ENCODE assay signal across 10 cellular contexts in the genomic region with DNA sequence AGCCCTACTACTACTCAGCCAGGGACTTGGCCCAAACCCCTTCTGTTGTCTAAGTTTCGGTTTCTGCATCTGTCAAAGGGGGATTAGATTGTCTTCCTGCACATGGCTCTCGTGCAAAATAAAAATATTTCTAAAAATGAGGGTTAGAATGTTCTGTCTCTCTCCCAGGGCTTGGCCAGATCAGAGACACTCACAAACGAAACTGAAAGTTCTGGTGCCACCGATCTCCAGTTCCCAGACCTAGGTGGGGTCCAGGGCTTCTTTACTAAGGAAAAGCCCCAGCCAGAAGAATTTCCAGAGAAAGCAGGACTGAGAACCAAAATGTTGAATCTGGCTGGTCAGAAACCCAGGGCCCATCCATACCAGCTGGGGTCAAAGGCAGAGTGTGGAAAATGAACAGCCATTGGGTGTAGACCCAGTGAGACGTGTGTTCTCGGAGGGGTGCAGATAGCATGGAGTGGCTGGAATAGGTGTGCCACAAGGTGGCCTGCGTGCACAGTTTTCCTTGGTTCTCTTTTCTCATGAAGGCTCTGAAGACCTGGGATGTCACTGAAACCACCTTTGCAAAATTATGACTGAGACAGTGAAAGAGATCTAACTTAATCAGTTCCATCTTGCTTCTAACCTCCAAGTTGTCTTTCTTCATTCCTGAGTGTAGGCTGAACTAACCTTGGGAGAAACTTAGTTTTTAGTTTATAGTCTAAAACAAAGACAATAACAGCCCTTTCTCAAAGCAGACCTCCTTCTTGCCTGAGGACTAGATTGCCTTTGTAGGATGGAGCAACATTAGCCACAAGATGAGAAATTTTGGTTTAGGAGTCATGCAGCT. TPM values are rescaled to one million over a fixed set of nuclear protein-coding genes. Genes with fewer than 3 reads are reported as not detected.
DNase-seq lines count a peak whose midpoint lies in the region; ATAC-seq, FAIRE-seq and TF ChIP-seq lines count a peak whose summit lies in the region.
"Had no signal": no experiment of that assay in that cellular context is flagged by ENCODE, and none has a peak within 500 bp of the region (broad histone marks: within the 10 kb centered on the region; RNA-seq: fewer than 3 reads in every experiment).

No MANE protein-coding gene starts in this region.

- BruUV-seq in HCT116 (replicated peaks; lab: Mats Ljungman, UMichigan) (no TSS peak), HepG2 (replicated peaks; lab: Mats Ljungman, UMichigan) (no TSS peak)

- H2AFZ ChIP-seq in HCT116 (ENCODE audit: low read depth, low read length, poor library complexity, severe bottlenecking) (no peak overlapping the region), HepG2 (ENCODE audit: low read length) (peak overlapping the region; percentile 94)

- POLR2A ChIA-PET in HCT116 (lab: Charles Lee) (no interaction called here), activated B cell treated with CpG ODN at 0.5 μM for 24 hours (lab: Charles Lee) (interaction anchor here (0.8 kb wide), 2 partner anchors 8 to 19 kb away, joined by 3 to 4 read pairs; a partner anchor contains a TSS), HepG2 (lab: Yijun Ruan, JAX) (interaction anchor here (1.1 to 1.7 kb wide), 4 partner anchors 18 to 176 kb away, joined by 4 to 6 read pairs (median 6); a partner anchor contains a TSS)

- CTCF ChIA-PET in HCT116 (lab: Charles Lee), result no interaction called here
- CTCF ChIA-PET in activated B cell treated with CpG ODN at 0.5 μM for 24 hours (lab: Charles Lee), result interaction anchor here (1.4 kb wide), 1 partner anchor 44 kb away, joined by 3 read pairs; a partner anchor contains a TSS
- CTCF ChIA-PET in HepG2 (lab: Yijun Ruan, JAX; ENCODE audit: low intra/inter-chr PET ratio, low total read pairs), result interaction anchor here (1.3 to 1.9 kb wide), 2 partner anchors 17 to 128 kb away, joined by 4 to 6 read pairs; no protein-coding TSS in a partner anchor

- H3K27me3 ChIP-seq in HCT116 (ENCODE audit: insufficient read depth, low read length), result no peaks in the 10 kb centered on the region
- no peaks in the 10 kb centered on the region; a peak in 1 of 5 replicates for H3K27me3 ChIP-seq in HepG2 (ENCODE audit: control insufficient read depth in 1 of 2, insufficient read depth in 2 of 2, low read length in 2 of 2)
- no peaks in the 10 kb centered on the region for H3K27me3 ChIP-seq in BE2C

- H3K4me3 ChIP-seq in HCT116 (replicated peaks in 1 of 2; ENCODE audit: low read depth in 1 of 2, low read length in 2 of 2), result no peak overlapping the region
- peak overlapping the region; percentile 68 to 79 (median 76) for H3K4me3 ChIP-seq in HepG2 (replicated peaks in 1 of 3; ENCODE audit: insufficient read depth in 1 of 3, low read depth in 2 of 3, low read length in 3 of 3)
- H3K4me3 ChIP-seq in BE2C (ENCODE audit: low read depth, low read length), result no peak overlapping the region

- peaks cover 5% of the 10 kb centered on the region for H3K36me3 Mint-ChIP-seq in activated B cell treated with CpG ODN at 0.5 μM for 24 hours (ENCODE audit: low read depth)

- 3% methylated on average over 7 of the region's 7 CpGs for WGBS in HepG2 (ENCODE audit: low lambda C conversion rate)

- TF ChIP-seq EP300 in HepG2 (IDR thresholded peaks at IDR 0.05; ENCODE audit: low read depth in 2 of 2, low read length in 2 of 2) (no peak), HepG2 (CRISPR knock-in tag; IDR thresholded peaks at IDR 0.05; ENCODE audit: borderline replicate concordance) (no peak)

- H3K79me2 ChIP-seq in HCT116 (ENCODE audit: insufficient read depth, low read length) (no peaks in the 10 kb centered on the region), HepG2 (ENCODE audit: insufficient read depth, low read length) (peaks cover 16% of the 10 kb centered on the region)

- TF ChIP-seq POLR2A in HCT116 (IDR thresholded peaks at IDR 0.05; ENCODE audit: borderline replicate concordance, extremely low read depth, insufficient read depth, insufficient read length), result no peak
- peak; percentile 30 to 68; a peak in 3 of 4 replicates for TF ChIP-seq POLR2A in HepG2 (IDR thresholded peaks at IDR 0.05; ENCODE audit: insufficient read depth in 1 of 2, low read depth in 2 of 2, low read length in 2 of 2)

- TF ChIP-seq RAD21 in HCT116 (IDR thresholded peaks at IDR 0.05; ENCODE audit: low read depth) (no peak), HepG2 (CRISPR knock-in tag; IDR thresholded peaks at IDR 0.05) (peak; percentile 64)

- H3K27ac Mint-ChIP-seq in activated B cell treated with CpG ODN at 0.5 μM for 24 hours, result peak overlapping the region; percentile 95

- FAIRE-seq in HepG2 (lab: Jason Lieb, UNC), result peak; percentile 95
- FAIRE-seq: H1 had no signal

- H3K9me3 Mint-ChIP-seq in activated B cell treated with CpG ODN at 0.5 μM for 24 hours, result no peaks in the 10 kb centered on the region

- H3K9me3 ChIP-seq in HCT116 (ENCODE audit: control insufficient read depth in 1 of 2, insufficient read depth in 1 of 2, low read depth in 1 of 2, low read length in 2 of 2) (no peaks in the 10 kb centered on the region), HepG2 (ENCODE audit: low read length) (no peaks in the 10 kb centered on the region), BE2C (no peaks in the 10 kb centered on the region)

- no peak overlapping the region for H3K27ac ChIP-seq in HCT116 (ENCODE audit: low read depth, low read length)
- H3K27ac ChIP-seq in HepG2 (ENCODE audit: extremely low read length, insufficient read depth, low read length), result peak overlapping the region; percentile 69

- TF ChIP-seq CTCF in HCT116 (IDR thresholded peaks at IDR 0.05 in 2 of 3, conservative IDR thresholded peaks at IDR 0.05 in 1 of 3; ENCODE audit: borderline replicate concordance in 1 of 3, insufficient read depth in 1 of 3, low read depth in 2 of 3, low read length in 2 of 3) (peak in 2 of 3 experiments; percentile 23 to 30; a peak in 2 of 6 replicates), activated B cell treated with CpG ODN at 0.5 μM for 24 hours (IDR thresholded peaks at IDR 0.05) (no peak), HepG2 (CRISPR knock-in tag; IDR thresholded peaks at IDR 0.05) (peak; percentile 93), BE2C (IDR thresholded peaks at IDR 0.05; ENCODE audit: low read depth, low read length) (no peak)

- ATAC-seq in HCT116 (peak; percentile 57), activated B cell treated with CpG ODN at 0.5 μM for 24 hours (ENCODE audit: low read depth) (no peak), HepG2 (peak; percentile 73), HG03025 (IDR thresholded peaks at IDR 0.05; ENCODE audit: low FRiP score, unreplicated experiment) (no peak), GM18511 (IDR thresholded peaks at IDR 0.05; ENCODE audit: unreplicated experiment) (no peak)

- intact Hi-C loops in HCT116 (cut with micrococcal nuclease) (no loop called here), activated B cell treated with CpG ODN at 0.5 μM for 24 hours (cut with micrococcal nuclease) (no loop called here), HepG2 (cut with micrococcal nuclease; ENCODE audit: unreplicated experiment) (loop anchor here (1.0 to 2.0 kb wide), 2 partner anchors 18 to 133 kb away; no protein-coding TSS in a partner anchor)

- peaks cover 85% of the 10 kb centered on the region for H3K4me1 Mint-ChIP-seq in activated B cell treated with CpG ODN at 0.5 μM for 24 hours

- RAD21 ChIA-PET in HCT116 (lab: Charles Lee; ENCODE audit: low non-redundant PET in 1 of 2, low total read pairs in 2 of 2, uncharacterized antibody in 2 of 2, unreplicated experiment in 2 of 2), result no interaction called here

- H3K36me3 ChIP-seq in HCT116 (ENCODE audit: control insufficient read depth in 1 of 2, insufficient read depth in 2 of 2, low read length in 2 of 2), result no peaks in the 10 kb centered on the region
- no peaks in the 10 kb centered on the region for H3K36me3 ChIP-seq in HepG2 (replicated peaks in 1 of 2; ENCODE audit: control insufficient read depth in 1 of 2, insufficient read depth in 2 of 2, low read length in 2 of 2)
- H3K36me3 ChIP-seq in BE2C, result no peaks in the 10 kb centered on the region

- no peak overlapping the region for H3K4me2 ChIP-seq in HCT116 (ENCODE audit: low read length)
- peak overlapping the region; percentile 92 for H3K4me2 ChIP-seq in HepG2 (ENCODE audit: low read depth, low read length)

- DNase-seq in AML-193 (lab: John Stamatoyannopoulos, UW) (peak; percentile 50 to 56), HCT116 (ENCODE audit: low read depth, low spot score) (no peak), activated B cell treated with CpG ODN at 0.5 μM for 24 hours (no peak), HepG2 (ENCODE audit: low spot score) (peak; percentile 73), BE2C (no peak)
- no peak for DNase-seq in central memory CD4-positive, alpha-beta T cell

- H4K20me1 ChIP-seq in HCT116 (ENCODE audit: insufficient read depth), result no peaks in the 10 kb centered on the region
- H4K20me1 ChIP-seq in HepG2 (ENCODE audit: insufficient read depth, low read length), result no peaks in the 10 kb centered on the region

- in situ Hi-C loops in HepG2 (cut with HindIII; ENCODE audit: extremely low pct_ligation_motif_present, low pct_unique_long_range_greater_than_20kb), result no loop called here

- H3K4me1 ChIP-seq in HCT116 (ENCODE audit: control insufficient read depth in 1 of 2, insufficient read depth in 2 of 2, low read length in 2 of 2), result peaks cover 9% of the 10 kb centered on the region in 2 experiments; a peak in 2 of 4 replicates
- H3K4me1 ChIP-seq in HepG2 (ENCODE audit: insufficient read depth, low read length), result peaks cover 81% of the 10 kb centered on the region
- H3K4me1 ChIP-seq in BE2C, result peaks cover 19% of the 10 kb centered on the region

- no peaks in the 10 kb centered on the region for H3K9me2 ChIP-seq in HCT116 (ENCODE audit: insufficient read depth)

- H3K4me3 Mint-ChIP-seq in activated B cell treated with CpG ODN at 0.5 μM for 24 hours, result peak overlapping the region; percentile 60

- H3K9ac ChIP-seq in HCT116 (ENCODE audit: low read length) (no peak overlapping the region), HepG2 (ENCODE audit: insufficient read depth, low read depth, low read length) (peak overlapping the region; percentile 73)

- no peaks in the 10 kb centered on the region for H3K27me3 Mint-ChIP-seq in activated B cell treated with CpG ODN at 0.5 μM for 24 hours

RNA-seq across cellular contexts. Expression of a gene that starts 2.2 kb away (rescaled TPM):
- total RNA-seq in HCT116 (2021; ENCODE audit: unreplicated experiment) (not detected), activated B cell treated with CpG ODN at 0.5 μM for 24 hours (1.4 and 1.8 TPM in 2 replicates), HepG2 (2016; rRNA removed; fragmentation: Illumina TruSeq; extraction: Trizol) (3.6 and 6.6 TPM in 2 replicates)
- polyA plus RNA-seq in HCT116 (2012), result 0.02 TPM in 1 of 2 replicates, not detected in the other
- total RNA-seq in HepG2 (2016; cell fraction: cytosol; rRNA removed; fragmentation: Illumina TruSeq; extraction: Trizol; ENCODE audit: low read depth), result 7.0 and 8.2 TPM in 2 replicates
- 3.7 and 9.0 TPM in 2 replicates for total RNA-seq in HepG2 (2016; cell fraction: insoluble cytoplasmic fraction; rRNA removed; fragmentation: Illumina TruSeq; extraction: Trizol)
- 4.6 and 5.2 TPM in 2 replicates for total RNA-seq in HepG2 (2016; cell fraction: membrane; rRNA removed; fragmentation: Illumina TruSeq; extraction: Trizol)
- total RNA-seq in HepG2 (2016; cell fraction: nucleus; rRNA removed; fragmentation: Illumina TruSeq; extraction: Trizol), result 5.5 and 7.9 TPM in 2 replicates
- 6.0 and 7.0 TPM in 2 replicates for polyA plus RNA-seq in HepG2 (2011; rRNA removed)
- polyA plus RNA-seq in HepG2 (2011; cell fraction: cytosol; rRNA removed), result 5.9 and 7.1 TPM in 2 replicates
- polyA plus RNA-seq in HepG2 (2011; cell fraction: nucleus; rRNA removed), result 24.2 and 29.4 TPM in 2 replicates
- 6.4 and 9.0 TPM in 2 replicates for polyA plus RNA-seq in HepG2 (2012)
- 2.3 and 2.4 TPM in 2 replicates for polyA plus RNA-seq in HepG2 (2016; cell fraction: cytosol; fragmentation: Illumina TruSeq; extraction: Trizol; ENCODE audit: low read depth)
- polyA plus RNA-seq in HepG2 (2016; cell fraction: insoluble cytoplasmic fraction; fragmentation: Illumina TruSeq; extraction: Trizol; ENCODE audit: low read depth), result 4.0 and 4.3 TPM in 2 replicates
- 4.3 and 5.1 TPM in 2 replicates for polyA plus RNA-seq in HepG2 (2016; cell fraction: membrane; fragmentation: Illumina TruSeq; extraction: Trizol; ENCODE audit: low read depth)
- 13.5 and 13.8 TPM in 2 replicates for polyA plus RNA-seq in HepG2 (2016; cell fraction: nucleus; fragmentation: Illumina TruSeq; extraction: Trizol; ENCODE audit: insufficient read depth, low read depth)
- 30.0 and 58.9 TPM in 2 replicates for polyA minus RNA-seq in HepG2 (2011; rRNA and poly(A)+ RNA removed; ENCODE audit: low replicate concordance)
- polyA minus RNA-seq in HepG2 (2011; cell fraction: cytosol; rRNA and poly(A)+ RNA removed), result 3.8 and 7.7 TPM in 2 replicates
- polyA minus RNA-seq in HepG2 (2011; cell fraction: nucleus; rRNA and poly(A)+ RNA removed), result 7.5 and 12.6 TPM in 2 replicates
- not detected for polyA plus RNA-seq in BE2C (2012; ENCODE audit: insufficient read depth, insufficient read length, low read depth)
- total RNA-seq: dermis microvascular lymphatic vessel endothelial cell, H1 had no signal
- polyA plus RNA-seq: H1 had no signal

RNA-seq across cellular contexts. Expression of a gene that starts 4.4 kb away (rescaled TPM):
- total RNA-seq in HCT116 (2021; ENCODE audit: unreplicated experiment) (0.81 TPM), activated B cell treated with CpG ODN at 0.5 μM for 24 hours (47.1 and 50.5 TPM in 2 replicates), HepG2 (2016; rRNA removed; fragmentation: Illumina TruSeq; extraction: Trizol) (0.27 and 0.31 TPM in 2 replicates)
- polyA plus RNA-seq in HCT116 (2012), result not detected in 2 replicates
- total RNA-seq in HepG2 (2016; cell fraction: cytosol; rRNA removed; fragmentation: Illumina TruSeq; extraction: Trizol; ENCODE audit: low read depth), result 0.44 TPM in 1 of 2 replicates, not detected in the other
- total RNA-seq in HepG2 (2016; cell fraction: insoluble cytoplasmic fraction; rRNA removed; fragmentation: Illumina TruSeq; extraction: Trizol), result 0.22 TPM in 1 of 2 replicates, not detected in the other
- total RNA-seq in HepG2 (2016; cell fraction: membrane; rRNA removed; fragmentation: Illumina TruSeq; extraction: Trizol), result 0.34 TPM in 1 of 2 replicates, not detected in the other
- 0.47 TPM in 1 of 2 replicates, not detected in the other for total RNA-seq in HepG2 (2016; cell fraction: nucleus; rRNA removed; fragmentation: Illumina TruSeq; extraction: Trizol)
- polyA plus RNA-seq in HepG2 (2011; rRNA removed), result 0.35 and 0.40 TPM in 2 replicates
- polyA plus RNA-seq in HepG2 (2011; cell fraction: cytosol; rRNA removed), result 0.20 and 0.21 TPM in 2 replicates
- 1.2 and 1.6 TPM in 2 replicates for polyA plus RNA-seq in HepG2 (2011; cell fraction: nucleus; rRNA removed)
- polyA plus RNA-seq in HepG2 (2012), result 0.19 and 0.21 TPM in 2 replicates
- not detected in 2 replicates for polyA plus RNA-seq in HepG2 (2016; cell fraction: cytosol; fragmentation: Illumina TruSeq; extraction: Trizol; ENCODE audit: low read depth)
- not detected in 2 replicates for polyA plus RNA-seq in HepG2 (2016; cell fraction: insoluble cytoplasmic fraction; fragmentation: Illumina TruSeq; extraction: Trizol; ENCODE audit: low read depth)
- not detected in 2 replicates for polyA plus RNA-seq in HepG2 (2016; cell fraction: membrane; fragmentation: Illumina TruSeq; extraction: Trizol; ENCODE audit: low read depth)
- not detected in 2 replicates for polyA plus RNA-seq in HepG2 (2016; cell fraction: nucleus; fragmentation: Illumina TruSeq; extraction: Trizol; ENCODE audit: insufficient read depth, low read depth)
- 1.6 and 4.8 TPM in 2 replicates for polyA minus RNA-seq in HepG2 (2011; rRNA and poly(A)+ RNA removed; ENCODE audit: low replicate concordance)
- polyA minus RNA-seq in HepG2 (2011; cell fraction: cytosol; rRNA and poly(A)+ RNA removed), result not detected in 2 replicates
- 1.0 and 3.2 TPM in 2 replicates for polyA minus RNA-seq in HepG2 (2011; cell fraction: nucleus; rRNA and poly(A)+ RNA removed)
- polyA plus RNA-seq in BE2C (2012; ENCODE audit: insufficient read depth, insufficient read length, low read depth), result 0.42 TPM
- total RNA-seq: dermis microvascular lymphatic vessel endothelial cell had no signal

RNA-seq across cellular contexts. Expression of a gene that starts 9.6 kb away (rescaled TPM):
- total RNA-seq in HCT116 (2021; ENCODE audit: unreplicated experiment) (1.7 TPM), activated B cell treated with CpG ODN at 0.5 μM for 24 hours (3.5 and 3.6 TPM in 2 replicates), HepG2 (2016; rRNA removed; fragmentation: Illumina TruSeq; extraction: Trizol) (0.28 and 0.69 TPM in 2 replicates)
- 1.4 and 1.7 TPM in 2 replicates for polyA plus RNA-seq in HCT116 (2012)
- not detected in 2 replicates for total RNA-seq in HepG2 (2016; cell fraction: cytosol; rRNA removed; fragmentation: Illumina TruSeq; extraction: Trizol; ENCODE audit: low read depth)
- total RNA-seq in HepG2 (2016; cell fraction: insoluble cytoplasmic fraction; rRNA removed; fragmentation: Illumina TruSeq; extraction: Trizol), result 0.18 and 0.63 TPM in 2 replicates
- total RNA-seq in HepG2 (2016; cell fraction: membrane; rRNA removed; fragmentation: Illumina TruSeq; extraction: Trizol), result 0.09 and 0.10 TPM in 2 replicates
- 0.72 and 0.96 TPM in 2 replicates for total RNA-seq in HepG2 (2016; cell fraction: nucleus; rRNA removed; fragmentation: Illumina TruSeq; extraction: Trizol)
- 1.1 and 1.9 TPM in 2 replicates for polyA plus RNA-seq in HepG2 (2011; rRNA removed)
- 0.81 and 0.99 TPM in 2 replicates for polyA plus RNA-seq in HepG2 (2011; cell fraction: cytosol; rRNA removed)
- polyA plus RNA-seq in HepG2 (2011; cell fraction: nucleus; rRNA removed), result 10.6 and 11.1 TPM in 2 replicates
- polyA plus RNA-seq in HepG2 (2012), result 1.7 and 2.2 TPM in 2 replicates
- polyA plus RNA-seq in HepG2 (2016; cell fraction: cytosol; fragmentation: Illumina TruSeq; extraction: Trizol; ENCODE audit: low read depth), result 0.06 and 0.07 TPM in 2 replicates
- polyA plus RNA-seq in HepG2 (2016; cell fraction: insoluble cytoplasmic fraction; fragmentation: Illumina TruSeq; extraction: Trizol; ENCODE audit: low read depth), result 0.14 and 0.29 TPM in 2 replicates
- polyA plus RNA-seq in HepG2 (2016; cell fraction: membrane; fragmentation: Illumina TruSeq; extraction: Trizol; ENCODE audit: low read depth), result 0.06 and 0.14 TPM in 2 replicates
- 2.1 and 3.0 TPM in 2 replicates for polyA plus RNA-seq in HepG2 (2016; cell fraction: nucleus; fragmentation: Illumina TruSeq; extraction: Trizol; ENCODE audit: insufficient read depth, low read depth)
- 1.1 and 1.6 TPM in 2 replicates for polyA minus RNA-seq in HepG2 (2011; rRNA and poly(A)+ RNA removed; ENCODE audit: low replicate concordance)
- 0.69 and 0.79 TPM in 2 replicates for polyA minus RNA-seq in HepG2 (2011; cell fraction: cytosol; rRNA and poly(A)+ RNA removed)
- 2.4 and 2.6 TPM in 2 replicates for polyA minus RNA-seq in HepG2 (2011; cell fraction: nucleus; rRNA and poly(A)+ RNA removed)
- 1.9 TPM for polyA plus RNA-seq in BE2C (2012; ENCODE audit: insufficient read depth, insufficient read length, low read depth)

RNA-seq across cellular contexts. Expression of a gene that starts 18.6 kb away (rescaled TPM):
- total RNA-seq in HCT116 (2021; ENCODE audit: unreplicated experiment) (3.1 TPM), activated B cell treated with CpG ODN at 0.5 μM for 24 hours (6.4 and 9.3 TPM in 2 replicates), HepG2 (2016; rRNA removed; fragmentation: Illumina TruSeq; extraction: Trizol) (11.1 and 13.0 TPM in 2 replicates)
- polyA plus RNA-seq in HCT116 (2012), result 3.8 and 5.8 TPM in 2 replicates
- 6.2 and 6.8 TPM in 2 replicates for total RNA-seq in HepG2 (2016; cell fraction: cytosol; rRNA removed; fragmentation: Illumina TruSeq; extraction: Trizol; ENCODE audit: low read depth)
- 10.6 and 12.4 TPM in 2 replicates for total RNA-seq in HepG2 (2016; cell fraction: insoluble cytoplasmic fraction; rRNA removed; fragmentation: Illumina TruSeq; extraction: Trizol)
- total RNA-seq in HepG2 (2016; cell fraction: membrane; rRNA removed; fragmentation: Illumina TruSeq; extraction: Trizol), result 7.9 and 8.2 TPM in 2 replicates
- 8.6 and 10.2 TPM in 2 replicates for total RNA-seq in HepG2 (2016; cell fraction: nucleus; rRNA removed; fragmentation: Illumina TruSeq; extraction: Trizol)
- polyA plus RNA-seq in HepG2 (2011; rRNA removed), result 6.0 and 8.5 TPM in 2 replicates
- polyA plus RNA-seq in HepG2 (2011; cell fraction: cytosol; rRNA removed), result 5.7 and 6.1 TPM in 2 replicates
- polyA plus RNA-seq in HepG2 (2011; cell fraction: nucleus; rRNA removed), result 12.2 and 14.9 TPM in 2 replicates
- polyA plus RNA-seq in HepG2 (2012), result 14.6 and 18.0 TPM in 2 replicates
- 6.8 and 7.1 TPM in 2 replicates for polyA plus RNA-seq in HepG2 (2016; cell fraction: cytosol; fragmentation: Illumina TruSeq; extraction: Trizol; ENCODE audit: low read depth)
- polyA plus RNA-seq in HepG2 (2016; cell fraction: insoluble cytoplasmic fraction; fragmentation: Illumina TruSeq; extraction: Trizol; ENCODE audit: low read depth), result 12.2 and 14.9 TPM in 2 replicates
- 5.6 and 5.7 TPM in 2 replicates for polyA plus RNA-seq in HepG2 (2016; cell fraction: membrane; fragmentation: Illumina TruSeq; extraction: Trizol; ENCODE audit: low read depth)
- 7.6 and 11.7 TPM in 2 replicates for polyA plus RNA-seq in HepG2 (2016; cell fraction: nucleus; fragmentation: Illumina TruSeq; extraction: Trizol; ENCODE audit: insufficient read depth, low read depth)
- polyA minus RNA-seq in HepG2 (2011; rRNA and poly(A)+ RNA removed; ENCODE audit: low replicate concordance), result 3.8 and 5.0 TPM in 2 replicates
- 3.3 and 4.6 TPM in 2 replicates for polyA minus RNA-seq in HepG2 (2011; cell fraction: cytosol; rRNA and poly(A)+ RNA removed)
- 10.6 and 14.0 TPM in 2 replicates for polyA minus RNA-seq in HepG2 (2011; cell fraction: nucleus; rRNA and poly(A)+ RNA removed)
- 4.8 TPM for polyA plus RNA-seq in BE2C (2012; ENCODE audit: insufficient read depth, insufficient read length, low read depth)

RNA-seq across cellular contexts. Expression of a gene that starts 43.6 kb away (rescaled TPM):
- total RNA-seq in HCT116 (2021; ENCODE audit: unreplicated experiment) (108 TPM), activated B cell treated with CpG ODN at 0.5 μM for 24 hours (79.7 and 80.8 TPM in 2 replicates), HepG2 (2016; rRNA removed; fragmentation: Illumina TruSeq; extraction: Trizol) (61.5 and 104 TPM in 2 replicates)
- polyA plus RNA-seq in HCT116 (2012), result 84.6 and 88.0 TPM in 2 replicates
- 34.4 and 39.3 TPM in 2 replicates for total RNA-seq in HepG2 (2016; cell fraction: cytosol; rRNA removed; fragmentation: Illumina TruSeq; extraction: Trizol; ENCODE audit: low read depth)
- 58.9 and 104 TPM in 2 replicates for total RNA-seq in HepG2 (2016; cell fraction: insoluble cytoplasmic fraction; rRNA removed; fragmentation: Illumina TruSeq; extraction: Trizol)
- total RNA-seq in HepG2 (2016; cell fraction: membrane; rRNA removed; fragmentation: Illumina TruSeq; extraction: Trizol), result 63.0 and 66.5 TPM in 2 replicates
- 30.8 and 33.3 TPM in 2 replicates for total RNA-seq in HepG2 (2016; cell fraction: nucleus; rRNA removed; fragmentation: Illumina TruSeq; extraction: Trizol)
- polyA plus RNA-seq in HepG2 (2011; rRNA removed), result 56.5 and 76.3 TPM in 2 replicates
- polyA plus RNA-seq in HepG2 (2011; cell fraction: cytosol; rRNA removed), result 46.1 and 53.8 TPM in 2 replicates
- polyA plus RNA-seq in HepG2 (2011; cell fraction: nucleus; rRNA removed), result 16.8 and 19.7 TPM in 2 replicates
- 110 and 124 TPM in 2 replicates for polyA plus RNA-seq in HepG2 (2012)
- 31.7 and 47.4 TPM in 2 replicates for polyA plus RNA-seq in HepG2 (2016; cell fraction: cytosol; fragmentation: Illumina TruSeq; extraction: Trizol; ENCODE audit: low read depth)
- 161 and 162 TPM in 2 replicates for polyA plus RNA-seq in HepG2 (2016; cell fraction: insoluble cytoplasmic fraction; fragmentation: Illumina TruSeq; extraction: Trizol; ENCODE audit: low read depth)
- polyA plus RNA-seq in HepG2 (2016; cell fraction: membrane; fragmentation: Illumina TruSeq; extraction: Trizol; ENCODE audit: low read depth), result 54.0 and 67.8 TPM in 2 replicates
- polyA plus RNA-seq in HepG2 (2016; cell fraction: nucleus; fragmentation: Illumina TruSeq; extraction: Trizol; ENCODE audit: insufficient read depth, low read depth), result 58.6 and 64.1 TPM in 2 replicates
- 22.9 and 27.8 TPM in 2 replicates for polyA minus RNA-seq in HepG2 (2011; rRNA and poly(A)+ RNA removed; ENCODE audit: low replicate concordance)
- polyA minus RNA-seq in HepG2 (2011; cell fraction: cytosol; rRNA and poly(A)+ RNA removed), result 62.0 TPM in 2 replicates
- polyA minus RNA-seq in HepG2 (2011; cell fraction: nucleus; rRNA and poly(A)+ RNA removed), result 41.5 and 41.8 TPM in 2 replicates
- 185 TPM for polyA plus RNA-seq in BE2C (2012; ENCODE audit: insufficient read depth, insufficient read length, low read depth)

Comparison
In these comparisons a context has a peak if more than half of its experiments do, and no peak if none do; other contexts are left out.
1. DNase-seq: peak in AML-193 (2 of 2) and HepG2 (single experiment); none in HCT116 (single experiment), activated B cell treated with CpG ODN at 0.5 μM for 24 hours (single experiment), BE2C (single experiment) and central memory CD4-positive, alpha-beta T cell (single experiment).
2. ATAC-seq: peak in HCT116 (single experiment) and HepG2 (single experiment); none in activated B cell treated with CpG ODN at 0.5 μM for 24 hours (single experiment), HG03025 (single experiment) and GM18511 (single experiment).
3. H3K4me3 ChIP-seq: peak in HepG2 (3 of 3); none in HCT116 (0 of 2) and BE2C (single experiment).
4. CTCF ChIP-seq: peak in HCT116 (2 of 3) and HepG2 (single experiment); none in activated B cell treated with CpG ODN at 0.5 μM for 24 hours (single experiment) and BE2C (single experiment).
5. RNA of a gene that starts 4.4 kb away (total RNA-seq): 47.1 to 50.5 TPM in activated B cell treated with CpG ODN at 0.5 μM for 24 hours; 0.81 TPM in HCT116 (single experiment) and 0.22 to 0.47 TPM in HepG2; every median in the first group is over 10 times any median in the second.